Comparison of ENCODE assay signal across 1 cellular context in the genomic region with DNA sequence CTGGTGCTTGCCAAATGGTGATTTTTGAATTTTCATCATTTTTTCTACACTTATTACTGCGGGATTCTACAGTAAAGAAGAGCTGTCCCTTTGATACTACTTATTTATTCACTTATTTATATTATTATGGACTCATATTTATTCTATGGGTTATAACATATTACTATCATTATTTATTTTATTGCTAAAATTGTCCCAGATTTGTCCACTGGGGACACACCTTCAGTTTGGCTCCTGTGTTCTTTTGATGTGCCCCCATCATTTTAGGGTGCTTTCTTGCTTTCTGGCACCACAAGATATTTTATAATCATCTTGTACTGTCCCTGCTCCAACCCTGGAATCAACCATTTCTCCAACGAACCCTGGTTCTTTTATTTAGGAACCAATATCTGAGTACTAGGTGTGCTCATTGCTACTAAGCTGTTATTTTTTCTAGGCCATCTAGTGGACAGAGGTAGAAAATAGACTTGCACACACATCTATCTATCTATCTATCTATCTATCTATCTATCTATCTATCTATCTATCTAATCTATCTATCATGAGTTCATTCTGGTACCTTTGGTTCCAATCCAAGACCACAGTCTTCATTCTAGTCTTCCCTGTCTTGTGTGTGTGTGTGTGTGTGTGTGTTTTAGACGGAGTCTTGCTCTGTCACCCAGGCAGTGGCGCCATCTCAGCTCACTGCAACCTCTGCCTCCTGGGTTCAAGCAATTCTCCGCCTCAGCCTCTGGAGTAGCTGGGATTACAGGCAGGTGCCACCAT.
TF ChIP-seq lines count a peak whose summit lies in the region.

No MANE protein-coding gene starts in this region.

TF ChIP-seq in K562, 482 proteins besides CTCF, POLR2A, EP300 and RAD21 (continued from another document):
- TF ChIP-seq, protein P1, sequence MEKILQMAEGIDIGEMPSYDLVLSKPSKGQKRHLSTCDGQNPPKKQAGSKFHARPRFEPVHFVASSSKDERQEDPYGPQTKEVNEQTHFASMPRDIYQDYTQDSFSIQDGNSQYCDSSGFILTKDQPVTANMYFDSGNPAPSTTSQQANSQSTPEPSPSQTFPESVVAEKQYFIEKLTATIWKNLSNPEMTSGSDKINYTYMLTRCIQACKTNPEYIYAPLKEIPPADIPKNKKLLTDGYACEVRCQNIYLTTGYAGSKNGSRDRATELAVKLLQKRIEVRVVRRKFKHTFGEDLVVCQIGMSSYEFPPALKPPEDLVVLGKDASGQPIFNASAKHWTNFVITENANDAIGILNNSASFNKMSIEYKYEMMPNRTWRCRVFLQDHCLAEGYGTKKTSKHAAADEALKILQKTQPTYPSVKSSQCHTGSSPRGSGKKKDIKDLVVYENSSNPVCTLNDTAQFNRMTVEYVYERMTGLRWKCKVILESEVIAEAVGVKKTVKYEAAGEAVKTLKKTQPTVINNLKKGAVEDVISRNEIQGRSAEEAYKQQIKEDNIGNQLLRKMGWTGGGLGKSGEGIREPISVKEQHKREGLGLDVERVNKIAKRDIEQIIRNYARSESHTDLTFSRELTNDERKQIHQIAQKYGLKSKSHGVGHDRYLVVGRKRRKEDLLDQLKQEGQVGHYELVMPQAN (IDR thresholded peaks at IDR 0.05; ENCODE audit: borderline replicate concordance) = no peak
- TF ChIP-seq ZNF408 (CRISPR knock-in tag; IDR thresholded peaks at IDR 0.05; ENCODE audit: low read depth) = no peak
- TF ChIP-seq, protein P2, sequence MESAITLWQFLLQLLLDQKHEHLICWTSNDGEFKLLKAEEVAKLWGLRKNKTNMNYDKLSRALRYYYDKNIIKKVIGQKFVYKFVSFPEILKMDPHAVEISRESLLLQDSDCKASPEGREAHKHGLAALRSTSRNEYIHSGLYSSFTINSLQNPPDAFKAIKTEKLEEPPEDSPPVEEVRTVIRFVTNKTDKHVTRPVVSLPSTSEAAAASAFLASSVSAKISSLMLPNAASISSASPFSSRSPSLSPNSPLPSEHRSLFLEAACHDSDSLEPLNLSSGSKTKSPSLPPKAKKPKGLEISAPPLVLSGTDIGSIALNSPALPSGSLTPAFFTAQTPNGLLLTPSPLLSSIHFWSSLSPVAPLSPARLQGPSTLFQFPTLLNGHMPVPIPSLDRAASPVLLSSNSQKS (CRISPR knock-in tag; IDR thresholded peaks at IDR 0.05) = no peak
- TF ChIP-seq, protein P3, sequence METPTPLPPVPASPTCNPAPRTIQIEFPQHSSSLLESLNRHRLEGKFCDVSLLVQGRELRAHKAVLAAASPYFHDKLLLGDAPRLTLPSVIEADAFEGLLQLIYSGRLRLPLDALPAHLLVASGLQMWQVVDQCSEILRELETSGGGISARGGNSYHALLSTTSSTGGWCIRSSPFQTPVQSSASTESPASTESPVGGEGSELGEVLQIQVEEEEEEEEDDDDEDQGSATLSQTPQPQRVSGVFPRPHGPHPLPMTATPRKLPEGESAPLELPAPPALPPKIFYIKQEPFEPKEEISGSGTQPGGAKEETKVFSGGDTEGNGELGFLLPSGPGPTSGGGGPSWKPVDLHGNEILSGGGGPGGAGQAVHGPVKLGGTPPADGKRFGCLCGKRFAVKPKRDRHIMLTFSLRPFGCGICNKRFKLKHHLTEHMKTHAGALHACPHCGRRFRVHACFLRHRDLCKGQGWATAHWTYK (CRISPR knock-in tag; IDR thresholded peaks at IDR 0.05) = no peak
- no peak; the same call in 1 of the 2 replicates for TF ChIP-seq LCOR (CRISPR knock-in tag; IDR thresholded peaks at IDR 0.05)
- no peak for TF ChIP-seq ZNF589 (CRISPR knock-in tag; IDR thresholded peaks at IDR 0.05; ENCODE audit: low read depth)
- TF ChIP-seq SIX5 (IDR thresholded peaks at IDR 0.05; ENCODE audit: borderline replicate concordance in 1 of 2, insufficient read depth in 1 of 2, low read depth in 1 of 2, low read length in 2 of 2) = no peak
- TF ChIP-seq, protein P4, sequence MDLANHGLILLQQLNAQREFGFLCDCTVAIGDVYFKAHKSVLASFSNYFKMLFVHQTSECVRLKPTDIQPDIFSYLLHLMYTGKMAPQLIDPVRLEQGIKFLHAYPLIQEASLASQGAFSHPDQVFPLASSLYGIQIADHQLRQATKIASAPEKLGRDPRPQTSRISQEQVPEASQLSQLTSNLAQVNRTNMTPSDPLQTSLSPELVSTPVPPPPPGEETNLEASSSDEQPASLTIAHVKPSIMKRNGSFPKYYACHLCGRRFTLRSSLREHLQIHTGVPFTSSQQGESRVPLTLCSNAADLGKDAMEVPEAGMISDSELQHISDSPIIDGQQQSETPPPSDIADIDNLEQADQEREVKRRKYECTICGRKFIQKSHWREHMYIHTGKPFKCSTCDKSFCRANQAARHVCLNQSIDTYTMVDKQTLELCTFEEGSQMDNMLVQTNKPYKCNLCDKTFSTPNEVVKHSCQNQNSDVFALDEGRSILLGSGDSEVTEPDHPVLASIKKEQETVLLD (IDR thresholded peaks at IDR 0.05) = peak; percentile 76
- TF ChIP-seq, protein P5, sequence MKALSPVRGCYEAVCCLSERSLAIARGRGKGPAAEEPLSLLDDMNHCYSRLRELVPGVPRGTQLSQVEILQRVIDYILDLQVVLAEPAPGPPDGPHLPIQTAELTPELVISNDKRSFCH (CRISPR knock-in tag; IDR thresholded peaks at IDR 0.05) = no peak
- TF ChIP-seq, protein P5 (tag; IDR thresholded peaks at IDR 0.05) = no peak
